ENCODE assay signal across 9 cellular contexts in genomic region chr9:5851445-5851844, GRCh38. TPM values are rescaled to one million over a fixed set of nuclear protein-coding genes. Genes with fewer than 3 reads are reported as not detected.
DNase-seq lines count a peak whose midpoint lies in the region; ATAC-seq and TF ChIP-seq lines count a peak whose summit lies in the region.
"Had no signal": no experiment of that assay in that cellular context is flagged by ENCODE, and none has a peak within 500 bp of the region (broad histone marks: within the 10 kb centered on the region; RNA-seq: fewer than 3 reads in every experiment).

No MANE protein-coding gene starts in this region.

- no peaks in the 10 kb centered on the region for H3K27me3 Mint-ChIP-seq in CD4-positive, alpha-beta memory T cell
- no peaks in the 10 kb centered on the region for H3K27me3 Mint-ChIP-seq in activated CD4-positive, alpha-beta memory T cell treated with anti-CD3 and anti-CD28 coated beads, Interleukin-2, amount 10 ng/mL, durations not matched to agents 7 days and 5 days

- POLR2A ChIA-PET in CD4-positive, alpha-beta memory T cell (lab: Charles Lee; ENCODE audit: partially characterized antibody), result interaction anchor here (1.0 to 2.6 kb wide), 4 partner anchors 10 to 156 kb away, joined by 3 to 14 read pairs (median 8); partner anchors contain the start of gene ERMP1
- POLR2A ChIA-PET in activated CD4-positive, alpha-beta memory T cell treated with anti-CD3 and anti-CD28 coated beads, Interleukin-2, amount 10 ng/mL, durations not matched to agents 7 days and 5 days (lab: Charles Lee), result interaction anchor here (0.6 to 2.8 kb wide), 15 partner anchors 11 to 635 kb away, joined by 3 to 46 read pairs (median 3); partner anchors contain the start of genes ERMP1, PLGRKT, RANBP6 and RIC1

- no peak for DNase-seq in CD4-positive, alpha-beta memory T cell
- peak; percentile 67 for DNase-seq in activated CD4-positive, alpha-beta memory T cell treated with anti-CD3 and anti-CD28 coated beads, Interleukin-2, amount 10 ng/mL, durations not matched to agents 7 days and 5 days
- DNase-seq in MG63, result no peak
- no peak for DNase-seq in AG08396 (ENCODE audit: low spot score)
- no peak for DNase-seq in prostate gland (ENCODE audit: low spot score)

- peaks cover 0 to 7% (median 3%) of the 10 kb centered on the region in 8 donors for H3K9me3 Mint-ChIP-seq in CD4-positive, alpha-beta memory T cell
- H3K9me3 Mint-ChIP-seq in activated CD4-positive, alpha-beta memory T cell treated with anti-CD3 and anti-CD28 coated beads, Interleukin-2, amount 10 ng/mL, durations not matched to agents 7 days and 5 days, result peaks cover 12% of the 10 kb centered on the region

- H3K36me3 Mint-ChIP-seq in CD4-positive, alpha-beta memory T cell, result peaks cover 4 to 11% of the 10 kb centered on the region in 2 donors
- H3K36me3 Mint-ChIP-seq in activated CD4-positive, alpha-beta memory T cell treated with anti-CD3 and anti-CD28 coated beads, Interleukin-2, amount 10 ng/mL, durations not matched to agents 7 days and 5 days (ENCODE audit: low read depth), result peaks cover 42% of the 10 kb centered on the region

- H3K4me3 ChIP-seq in CD4-positive, alpha-beta memory T cell (ENCODE audit: low read length in 2 of 2), result no peak overlapping the region
- H3K4me3 ChIP-seq in mucosa of rectum (ENCODE audit: low read length in 2 of 2), result no peak overlapping the region
- H3K4me3 ChIP-seq in MG63, result no peak overlapping the region
- no peak overlapping the region for H3K4me3 ChIP-seq in prostate gland

- no peaks in the 10 kb centered on the region for H3K36me3 ChIP-seq in CD4-positive, alpha-beta memory T cell (ENCODE audit: insufficient read depth, low read length)
- H3K36me3 ChIP-seq in mucosa of rectum (ENCODE audit: control insufficient read depth in 2 of 2, insufficient read depth in 2 of 2, low read length in 2 of 2) (no peaks in the 10 kb centered on the region), MG63 (no peaks in the 10 kb centered on the region), prostate gland (no peaks in the 10 kb centered on the region)

- 63% methylated on average over 2 of the region's 2 CpGs for WGBS in prostate gland

- H3K4me1 ChIP-seq in CD4-positive, alpha-beta memory T cell (ENCODE audit: insufficient read depth, low read length), result peaks cover 28% of the 10 kb centered on the region
- H3K4me1 ChIP-seq in mucosa of rectum (ENCODE audit: control insufficient read depth in 2 of 2, insufficient read depth in 2 of 2, low read length in 2 of 2), result peaks cover 0 to 13% of the 10 kb centered on the region in 2 donors
- peaks cover 3% of the 10 kb centered on the region for H3K4me1 ChIP-seq in prostate gland (replicated peaks)

- CTCF ChIA-PET in CD4-positive, alpha-beta memory T cell (lab: Charles Lee; ENCODE audit: partially characterized antibody), result interaction anchor here (1.1 to 3.6 kb wide), 5 partner anchors 14 to 203 kb away, joined by 3 to 21 read pairs (median 4); partner anchors contain the start of gene ERMP1
- CTCF ChIA-PET in activated CD4-positive, alpha-beta memory T cell treated with anti-CD3 and anti-CD28 coated beads, Interleukin-2, amount 10 ng/mL, durations not matched to agents 7 days and 5 days (lab: Charles Lee), result interaction anchor here (0.9 to 2.8 kb wide), 16 partner anchors 8 to 224 kb away, joined by 3 to 38 read pairs (median 4); partner anchors contain the start of genes ERMP1 and RANBP6

- intact Hi-C loops in CD4-positive, alpha-beta memory T cell (cut with micrococcal nuclease), result loop anchor here (1.0 kb wide), 1 partner anchor 10 kb away; no protein-coding TSS in a partner anchor
- intact Hi-C loops in prostate gland (cut with DNase I), result no loop called here

- peaks cover 24 to 60% (median 39%) of the 10 kb centered on the region in 4 donors for H3K4me1 Mint-ChIP-seq in CD4-positive, alpha-beta memory T cell
- peaks cover 66% of the 10 kb centered on the region for H3K4me1 Mint-ChIP-seq in activated CD4-positive, alpha-beta memory T cell treated with anti-CD3 and anti-CD28 coated beads, Interleukin-2, amount 10 ng/mL, durations not matched to agents 7 days and 5 days

- H3K27ac ChIP-seq in CD4-positive, alpha-beta memory T cell (ENCODE audit: low read depth, low read length), result no peak overlapping the region
- H3K27ac ChIP-seq in mucosa of rectum (ENCODE audit: low read depth in 2 of 2, low read length in 2 of 2), result peak overlapping the region; percentile 48 to 61
- H3K27ac ChIP-seq in prostate gland, result no peak overlapping the region

- no peak for TF ChIP-seq CTCF in prostate gland (IDR thresholded peaks at IDR 0.05)

- H3K9ac ChIP-seq in mucosa of rectum (ENCODE audit: low read depth in 1 of 2, low read length in 2 of 2), result no peak overlapping the region

- peak overlapping the region; percentile 8 to 88 (median 51) for H3K27ac Mint-ChIP-seq in CD4-positive, alpha-beta memory T cell
- H3K27ac Mint-ChIP-seq in activated CD4-positive, alpha-beta memory T cell treated with anti-CD3 and anti-CD28 coated beads, Interleukin-2, amount 10 ng/mL, durations not matched to agents 7 days and 5 days, result peak overlapping the region; percentile 76

- H3K9me3 ChIP-seq in CD4-positive, alpha-beta memory T cell (ENCODE audit: control insufficient read depth in 1 of 2, low read length in 2 of 2), result no peaks in the 10 kb centered on the region
- H3K9me3 ChIP-seq in mucosa of rectum (ENCODE audit: control insufficient read depth in 2 of 2, low read length in 2 of 2) (no peaks in the 10 kb centered on the region), MG63 (no peaks in the 10 kb centered on the region), prostate gland (no peaks in the 10 kb centered on the region)

- TF ChIP-seq POLR2A in prostate gland (IDR thresholded peaks at IDR 0.05), result no peak

- ATAC-seq in GM19438 (IDR thresholded peaks at IDR 0.05; ENCODE audit: low read depth, unreplicated experiment) (peak; percentile 77), HG03432 (IDR thresholded peaks at IDR 0.05; ENCODE audit: unreplicated experiment) (peak; percentile 93)

- H3K4me3 Mint-ChIP-seq in CD4-positive, alpha-beta memory T cell, result peak overlapping the region in 5 of 8 donors; percentile 5 to 39 (median 16)
- peak overlapping the region; percentile 14 for H3K4me3 Mint-ChIP-seq in activated CD4-positive, alpha-beta memory T cell treated with anti-CD3 and anti-CD28 coated beads, Interleukin-2, amount 10 ng/mL, durations not matched to agents 7 days and 5 days

- H3K27me3 ChIP-seq in CD4-positive, alpha-beta memory T cell (ENCODE audit: insufficient read depth, low read length), result no peaks in the 10 kb centered on the region
- H3K27me3 ChIP-seq in mucosa of rectum (ENCODE audit: control insufficient read depth in 2 of 2, insufficient read depth in 2 of 2, low read length in 2 of 2) (no peaks in the 10 kb centered on the region), MG63 (no peaks in the 10 kb centered on the region), prostate gland (replicated peaks; ENCODE audit: insufficient read depth) (no peaks in the 10 kb centered on the region)

RNA-seq across cellular contexts. Expression of gene ERMP1, which starts 18.5 kb away (rescaled TPM):
- total RNA-seq in CD4-positive, alpha-beta memory T cell, result 10 to 100 TPM; 22.8 to 24.5 TPM
- polyA plus RNA-seq in CD4-positive, alpha-beta memory T cell, result 10 to 100 TPM; 11.6 to 12.4 TPM
- 10 to 100 TPM; 35.1 to 39.1 TPM for total RNA-seq in activated CD4-positive, alpha-beta memory T cell treated with anti-CD3 and anti-CD28 coated beads, Interleukin-2, amount 10 ng/mL, durations not matched to agents 7 days and 5 days
- total RNA-seq in MG63 (2014; rRNA removed; shearing (Covaris generic); ENCODE audit: low replicate concordance), result 0.40 and 2.6 TPM in 2 replicates
- 10 to 100 TPM; 21.7 to 24.7 TPM for total RNA-seq in prostate gland

RNA-seq across cellular contexts. Expression of gene MLANA, which starts 39.2 kb away (rescaled TPM):
- total RNA-seq in CD4-positive, alpha-beta memory T cell, result not detected
- under 1 TPM in 1 of 2 donors, not detected in 1; 0.59 TPM for polyA plus RNA-seq in CD4-positive, alpha-beta memory T cell
- not detected for total RNA-seq in activated CD4-positive, alpha-beta memory T cell treated with anti-CD3 and anti-CD28 coated beads, Interleukin-2, amount 10 ng/mL, durations not matched to agents 7 days and 5 days
- total RNA-seq in MG63 (2014; rRNA removed; shearing (Covaris generic); ENCODE audit: low replicate concordance), result not detected in 2 replicates
- total RNA-seq in prostate gland, result not detected
- total RNA-seq: dermis microvascular lymphatic vessel endothelial cell had no signal

Comparison
In these comparisons a context has a peak if more than half of its experiments do, and no peak if none do; other contexts are left out.
1. H3K27ac ChIP-seq: peak in mucosa of rectum (2 of 2); none in CD4-positive, alpha-beta memory T cell (single experiment) and prostate gland (0 of 2).